Comparison of ENCODE assay signal across 8 cellular contexts in genomic region chr17:41965694-41966375, GRCh38. TPM values are rescaled to one million over a fixed set of nuclear protein-coding genes. Genes with fewer than 3 reads are reported as not detected.
DNase-seq lines count a peak whose midpoint lies in the region; ATAC-seq, FAIRE-seq and TF ChIP-seq lines count a peak whose summit lies in the region.

No MANE protein-coding gene starts in this region.

- H2AFZ ChIP-seq in parathyroid adenoma = peak overlapping the region; percentile 86

- H3K27me3 ChIP-seq in HUES64 (ENCODE audit: insufficient read depth, low read length) (no peaks in the 10 kb centered on the region), parathyroid adenoma (ENCODE audit: control insufficient read depth, insufficient read depth, low read length) (no peaks in the 10 kb centered on the region), upper lobe of right lung (no peaks in the 10 kb centered on the region)

- TF ChIP-seq CTCF in parathyroid adenoma (IDR thresholded peaks at IDR 0.05) (no peak), upper lobe of right lung (IDR thresholded peaks at IDR 0.05) (no peak)

- H3K36me3 ChIP-seq in HUES64 (ENCODE audit: insufficient read depth, low read length) = peaks cover 15% of the 10 kb centered on the region
- H3K36me3 ChIP-seq in parathyroid adenoma (ENCODE audit: control insufficient read depth, insufficient read depth, low read length) = no peaks in the 10 kb centered on the region
- peaks cover 15% of the 10 kb centered on the region for H3K36me3 ChIP-seq in upper lobe of right lung

- peak; percentile 94 for DNase-seq in ELF-1 (ENCODE audit: low read depth, low spot score)
- DNase-seq in RCC 7860 (ENCODE audit: low spot score) = peak; percentile 33
- peak; percentile 89 for DNase-seq in activated effector memory CD4-positive, alpha-beta T cell treated with anti-CD3 and anti-CD28 coated beads, Interleukin-2, amount 50 U/mL, for 16 hours
- DNase-seq in glomerular visceral epithelial cell (ENCODE audit: extremely low spot score) = peak; percentile 68
- DNase-seq in upper lobe of right lung = peak; percentile 87

- ATAC-seq in upper lobe of right lung (peak; percentile 74), HG03342 (IDR thresholded peaks at IDR 0.05; ENCODE audit: unreplicated experiment) (no peak)

- H3K27ac ChIP-seq in HUES64 (ENCODE audit: low read depth, low read length) = peak overlapping the region; percentile 54; the same call in 1 of the 2 replicates
- H3K27ac ChIP-seq in parathyroid adenoma = peak overlapping the region; percentile 82
- peak overlapping the region; percentile 92 for H3K27ac ChIP-seq in upper lobe of right lung

- WGBS in HUES64 = 8% methylated on average over 17 of the region's 17 CpGs

- FAIRE-seq in RCC 7860 (lab: Jason Lieb, UNC) = no peak

- H3K9ac ChIP-seq in HUES64 (ENCODE audit: low read depth, low read length) = peak overlapping the region; percentile 90
- no peak overlapping the region for H3K9ac ChIP-seq in parathyroid adenoma

- H3K4me1 ChIP-seq in HUES64 (ENCODE audit: insufficient read depth, low read length) = peaks cover 6% of the 10 kb centered on the region; the same call in 1 of the 2 replicates
- H3K4me1 ChIP-seq in parathyroid adenoma = peaks cover 6% of the 10 kb centered on the region
- H3K4me1 ChIP-seq in upper lobe of right lung = peaks cover 16% of the 10 kb centered on the region

- intact Hi-C loops in upper lobe of right lung (cut with DNase I) = loop anchor here (10.0 kb wide), 1 partner anchor 149 kb away; the partner anchor contains the start of gene DHX58

- H3K9me3 ChIP-seq in HUES64 (ENCODE audit: insufficient read depth, low read depth, low read length) (no peaks in the 10 kb centered on the region), parathyroid adenoma (ENCODE audit: control insufficient read depth, low read length) (no peaks in the 10 kb centered on the region), upper lobe of right lung (no peaks in the 10 kb centered on the region)

- H3K4me3 ChIP-seq in HUES64 (ENCODE audit: low read length) (peak overlapping the region; percentile 82), parathyroid adenoma (ENCODE audit: low read depth, low read length) (peak overlapping the region; percentile 83), upper lobe of right lung (peak overlapping the region; percentile 94)

- peak overlapping the region; percentile 80 for H3K4me2 ChIP-seq in parathyroid adenoma (ENCODE audit: low read length)

- no peaks in the 10 kb centered on the region for H3K79me2 ChIP-seq in parathyroid adenoma

RNA-seq across cellular contexts. Expression of gene CNP, which starts 0.8 kb away (rescaled TPM):
- 39.6 TPM for polyA plus RNA-seq in HUES64 (2013, experiment 1 of 2)
- polyA plus RNA-seq in HUES64 (2013, experiment 2 of 2) = 43.6 TPM
- 51.1 TPM for total RNA-seq in upper lobe of right lung

RNA-seq across cellular contexts. Expression of gene ODAD4, which starts 35.4 kb away (rescaled TPM):
- 1.00 TPM for polyA plus RNA-seq in HUES64 (2013, experiment 1 of 2)
- 2.3 TPM for polyA plus RNA-seq in HUES64 (2013, experiment 2 of 2)
- total RNA-seq in upper lobe of right lung = 1.0 TPM

RNA-seq across cellular contexts. Expression of gene ACLY, which starts 47.1 kb away (rescaled TPM):
- polyA plus RNA-seq in HUES64 (2013, experiment 1 of 2) = 225 TPM
- polyA plus RNA-seq in HUES64 (2013, experiment 2 of 2) = 234 TPM
- 112 TPM for total RNA-seq in upper lobe of right lung

RNA-seq across cellular contexts. Expression of gene DNAJC7, which starts 51.4 kb away (rescaled TPM):
- polyA plus RNA-seq in HUES64 (2013, experiment 1 of 2) = 120 TPM
- 94.7 TPM for polyA plus RNA-seq in HUES64 (2013, experiment 2 of 2)
- 75.9 TPM for total RNA-seq in upper lobe of right lung

RNA-seq across cellular contexts. Expression of gene NKIRAS2, which starts 54.1 kb away (rescaled TPM):
- 34.5 TPM for polyA plus RNA-seq in HUES64 (2013, experiment 1 of 2)
- polyA plus RNA-seq in HUES64 (2013, experiment 2 of 2) = 35.7 TPM
- 28.8 TPM for total RNA-seq in upper lobe of right lung

Comparison
In these comparisons a context has a peak if more than half of its experiments do, and no peak if none do; other contexts are left out.
1. DNase-seq: peak in every context shown above with its lines; median percentile 94 in ELF-1; 89 in activated effector memory CD4-positive, alpha-beta T cell treated with anti-CD3 and anti-CD28 coated beads, Interleukin-2, amount 50 U/mL, for 16 hours; 87 in upper lobe of right lung; 68 in glomerular visceral epithelial cell; 33 in RCC 7860.